17 cellular contexts compared by ENCODE assay signal in the genomic region with DNA sequence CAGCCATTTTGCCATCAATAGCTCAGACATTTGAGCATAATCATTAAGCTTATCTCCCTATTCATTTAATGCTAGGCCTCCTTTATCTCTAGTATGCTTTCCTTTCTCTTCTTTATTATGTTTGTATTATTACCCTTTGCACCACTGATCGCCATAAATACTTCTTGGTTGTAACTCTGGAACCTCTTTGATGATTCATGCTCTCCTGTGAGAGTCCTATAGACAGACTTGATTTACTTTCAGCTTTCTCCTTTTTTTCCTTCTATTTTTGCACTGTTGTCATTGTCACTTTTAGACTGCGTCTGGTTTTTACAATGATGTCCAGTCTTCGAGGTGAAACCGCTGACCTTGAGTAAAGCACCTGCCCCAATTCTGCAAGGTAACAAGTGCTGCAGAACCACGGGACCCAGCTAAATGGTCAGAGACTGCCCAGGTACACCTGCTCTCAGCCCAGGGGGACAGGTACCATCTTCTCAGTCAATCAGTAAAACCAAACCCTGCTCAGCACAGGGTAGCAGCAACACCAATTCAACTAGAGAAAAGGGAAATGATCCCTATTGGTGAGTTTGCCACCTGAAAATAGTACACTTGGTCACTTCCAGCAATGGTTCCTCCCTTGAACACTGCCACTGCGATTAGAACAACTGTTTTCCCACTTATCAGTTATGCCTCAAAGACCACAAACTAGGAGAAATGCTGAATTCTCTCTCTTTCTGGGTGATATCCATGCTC.
"Had no signal": no experiment of that assay in that cellular context is flagged by ENCODE, and none has a peak within 500 bp of the region (broad histone marks: within the 10 kb centered on the region; RNA-seq: fewer than 3 reads in every experiment).

No MANE protein-coding gene starts in this region.

- DNase-seq: activated CD4-positive, alpha-beta memory T cell treated with anti-CD3 and anti-CD28 coated beads, Interleukin-2, amount 10 ng/mL, durations not matched to agents 7 days and 5 days; activated CD4-positive, alpha-beta T cell treated with anti-CD3 and anti-CD28 coated beads for 36 hours; activated CD8-positive, alpha-beta memory T cell treated with anti-CD3 and anti-CD28 coated beads, Interleukin-2, amount 50 U/mL, for 4 hours; colonic mucosa; effector CD8-positive, alpha-beta T cell; gastrocnemius medialis; heart right ventricle; kidney; midbrain; naive thymus-derived CD4-positive, alpha-beta T cell; tibial artery; WERI-Rb-1 had no signal

- H3K4me1 ChIP-seq: ascending aorta, colonic mucosa, gastrocnemius medialis, parathyroid adenoma had no signal

- H2AFZ ChIP-seq: parathyroid adenoma had no signal

- H3K27ac ChIP-seq: ascending aorta, colonic mucosa, epithelial cell of prostate, gastrocnemius medialis, heart right ventricle, parathyroid adenoma, tibial artery, WERI-Rb-1 had no signal

- H3K4me3 Mint-ChIP-seq: activated CD4-positive, alpha-beta memory T cell treated with anti-CD3 and anti-CD28 coated beads, Interleukin-2, amount 10 ng/mL, durations not matched to agents 7 days and 5 days; activated CD4-positive, alpha-beta T cell treated with anti-CD3 and anti-CD28 coated beads for 36 hours; naive thymus-derived CD4-positive, alpha-beta T cell; T-helper 2 cell treated with Interferon-gamma antibody and Interleukin-4, amounts not matched to agents 5 μg/mL and 100 μg/mL, for 36 hours had no signal

- ATAC-seq: activated CD4-positive, alpha-beta T cell treated with anti-CD3 and anti-CD28 coated beads for 36 hours; gastrocnemius medialis; heart right ventricle; naive thymus-derived CD4-positive, alpha-beta T cell had no signal

- H3K27ac Mint-ChIP-seq: activated CD4-positive, alpha-beta memory T cell treated with anti-CD3 and anti-CD28 coated beads, Interleukin-2, amount 10 ng/mL, durations not matched to agents 7 days and 5 days; activated CD4-positive, alpha-beta T cell treated with anti-CD3 and anti-CD28 coated beads for 36 hours; naive thymus-derived CD4-positive, alpha-beta T cell; T-helper 2 cell treated with Interferon-gamma antibody and Interleukin-4, amounts not matched to agents 5 μg/mL and 100 μg/mL, for 36 hours had no signal

- H3K9ac ChIP-seq: parathyroid adenoma had no signal

- H3K4me3 ChIP-seq: ascending aorta, colonic mucosa, gastrocnemius medialis, heart right ventricle, lung, tibial artery had no signal

- H3K9me3 ChIP-seq: ascending aorta, colonic mucosa, gastrocnemius medialis, heart right ventricle, tibial artery had no signal

- H3K36me3 Mint-ChIP-seq: naive thymus-derived CD4-positive, alpha-beta T cell had no signal

- H3K27me3 ChIP-seq: ascending aorta, colonic mucosa, gastrocnemius medialis, heart right ventricle, tibial artery had no signal

- H3K4me1 Mint-ChIP-seq: activated CD4-positive, alpha-beta memory T cell treated with anti-CD3 and anti-CD28 coated beads, Interleukin-2, amount 10 ng/mL, durations not matched to agents 7 days and 5 days; activated CD4-positive, alpha-beta T cell treated with anti-CD3 and anti-CD28 coated beads for 36 hours; naive thymus-derived CD4-positive, alpha-beta T cell had no signal

- H3K36me3 ChIP-seq: ascending aorta, colonic mucosa, gastrocnemius medialis, heart right ventricle, tibial artery, WERI-Rb-1 had no signal
